ENCODE assay signal across 1 cellular context in genomic region chr1:41013024-41013423, GRCh38.
TF ChIP-seq lines count a peak whose summit lies in the region.

No MANE protein-coding gene starts in this region.

TF ChIP-seq in K562, 482 proteins besides CTCF, POLR2A, EP300 and RAD21:
- no peak for TF ChIP-seq POLR2AphosphoS2 (IDR thresholded peaks at IDR 0.05; ENCODE audit: low read length)
- TF ChIP-seq FOXJ2 (tag; IDR thresholded peaks at IDR 0.05) = no peak
- peak; percentile 48; the same call in 1 of the 2 replicates for TF ChIP-seq ZNF121 (CRISPR knock-in tag; conservative IDR thresholded peaks at IDR 0.05)
- TF ChIP-seq THRA (IDR thresholded peaks at IDR 0.05) = no peak
